In genomic region chr15:80234883-80235282, GRCh38 we compare ENCODE assay signal across 8 cellular contexts. TPM values are rescaled to one million over a fixed set of nuclear protein-coding genes. Genes with fewer than 3 reads are reported as not detected.
DNase-seq lines count a peak whose midpoint lies in the region; ATAC-seq and TF ChIP-seq lines count a peak whose summit lies in the region.

No MANE protein-coding gene starts in this region.

- no peaks in the 10 kb centered on the region for H3K9me3 Mint-ChIP-seq in endodermal cell

- no peak overlapping the region for H3K27ac ChIP-seq in endodermal cell (ENCODE audit: low read depth, low read length)

- no peak overlapping the region for H3K27ac Mint-ChIP-seq in endodermal cell

- H3K9me3 ChIP-seq in endodermal cell (ENCODE audit: control insufficient read depth, low read length): no peaks in the 10 kb centered on the region

- WGBS in endodermal cell (ENCODE audit: insufficient coverage in 1 of 2, insufficient read length in 1 of 2), 2 experiments: 90 to 100% methylated on average over 2 to 4 of the region's 4 CpGs

- TF ChIP-seq CTCF in WI38 (IDR thresholded peaks at IDR 0.05; ENCODE audit: low read depth, low read length) (peak; percentile 55), endodermal cell (conservative IDR thresholded peaks at IDR 0.05) (peak; percentile 79), retinal pigment epithelial cell (conservative IDR thresholded peaks at IDR 0.05; ENCODE audit: low read depth, low read length) (peak; percentile 63)

- no peaks in the 10 kb centered on the region for H3K4me1 Mint-ChIP-seq in endodermal cell

- H3K4me3 Mint-ChIP-seq in endodermal cell: no peak overlapping the region

- H3K36me3 ChIP-seq in endodermal cell (ENCODE audit: control insufficient read depth, insufficient read depth, low read length): no peaks in the 10 kb centered on the region

- ATAC-seq in HG02610 (IDR thresholded peaks at IDR 0.05; ENCODE audit: unreplicated experiment) (peak; percentile 51), HG02938 (IDR thresholded peaks at IDR 0.05; ENCODE audit: unreplicated experiment) (no peak), GM19328 (IDR thresholded peaks at IDR 0.05; ENCODE audit: unreplicated experiment) (no peak), HG03045 (IDR thresholded peaks at IDR 0.05; ENCODE audit: unreplicated experiment) (no peak)

- DNase-seq in COLO668 (lab: John Stamatoyannopoulos, UW; ENCODE audit: unreplicated experiment) (peak; percentile 32), endodermal cell (peak; percentile 90), retinal pigment epithelial cell (ENCODE audit: low read depth) (no peak)

- no peaks in the 10 kb centered on the region for H3K36me3 Mint-ChIP-seq in endodermal cell (ENCODE audit: low read depth)

- H3K27me3 ChIP-seq in endodermal cell (ENCODE audit: control insufficient read depth, insufficient read depth, low read length, poor library complexity, severe bottlenecking): no peaks in the 10 kb centered on the region

- no peak overlapping the region for H3K9ac ChIP-seq in endodermal cell (ENCODE audit: extremely low read depth, low read length, poor library complexity, severe bottlenecking)

- no peaks in the 10 kb centered on the region for H3K27me3 Mint-ChIP-seq in endodermal cell (ENCODE audit: insufficient read depth)

- no peaks in the 10 kb centered on the region for H3K4me1 ChIP-seq in endodermal cell (ENCODE audit: control insufficient read depth, insufficient read depth, low read length)

- no peak overlapping the region for H3K4me3 ChIP-seq in WI38 (ENCODE audit: low read depth, low read length)
- no peak overlapping the region for H3K4me3 ChIP-seq in endodermal cell (ENCODE audit: low read length)
- H3K4me3 ChIP-seq in retinal pigment epithelial cell (ENCODE audit: low read length): no peak overlapping the region

RNA-seq across cellular contexts. Expression of gene CTXND1, which starts 17.1 kb away (rescaled TPM):
- total RNA-seq in endodermal cell: under 1 TPM in 1 of 2 donors, not detected in 1; 0.04 TPM
- 0.57 TPM for polyA plus RNA-seq in endodermal cell (2013, experiment 1 of 2)
- polyA plus RNA-seq in endodermal cell (2013, experiment 2 of 2): 0.62 TPM
